ENCODE assay signal across 10 cellular contexts in genomic region chr15:74954515-74954914, GRCh38. TPM values are rescaled to one million over a fixed set of nuclear protein-coding genes. Genes with fewer than 3 reads are reported as not detected.
A peak's percentile ranks its signal among the peaks of the same experiment; 100 is the strongest.
DNase-seq lines count a peak whose midpoint lies in the region; ATAC-seq and TF ChIP-seq lines count a peak whose summit lies in the region.
"Had no signal": no experiment of that assay in that cellular context is flagged by ENCODE, and none has a peak within 500 bp of the region (broad histone marks: within the 10 kb centered on the region; RNA-seq: fewer than 3 reads in every experiment).

No MANE protein-coding gene starts in this region.

- DNase-seq in activated CD4-positive, alpha-beta T cell treated with anti-CD3 and anti-CD28 coated beads for 48 hours, result peak; percentile 26
- no peak for DNase-seq in activated CD4-positive, alpha-beta T cell treated with anti-CD3 and anti-CD28 coated beads, Interleukin-2, amount 50 U/mL, for 4 hours
- no peak for DNase-seq in heart right ventricle
- peak; percentile 61 for DNase-seq in spleen
- no peak for DNase-seq in CD4-positive, alpha-beta T cell
- DNase-seq: NCI-H1694, T1000 had no signal

- peak overlapping the region; percentile 81 for H3K4me2 ChIP-seq in SU-DHL-6 (ENCODE audit: low read depth, low read length, poor library complexity, severe bottlenecking)

- H3K27me3 ChIP-seq in SU-DHL-6 (ENCODE audit: low read length) (no peaks in the 10 kb centered on the region), heart right ventricle (peaks cover 0 to 39% (median 16%) of the 10 kb centered on the region in 7 donors), spleen (replicated peaks in 1 of 7) (peaks cover 7 to 52% (median 26%) of the 10 kb centered on the region in 7 donors)
- H3K27me3 ChIP-seq in CD4-positive, alpha-beta T cell (ENCODE audit: control insufficient read depth, insufficient read depth, low read length), result peaks cover 28% of the 10 kb centered on the region

- peak overlapping the region; percentile 77 for H3K9ac ChIP-seq in SU-DHL-6 (ENCODE audit: low read length)

- peaks cover 23% of the 10 kb centered on the region for H3K27me3 Mint-ChIP-seq in CD4-positive, alpha-beta T cell

- CTCF ChIA-PET in CD4-positive, alpha-beta T cell (lab: Charles Lee), result no interaction called here

- H3K79me2 ChIP-seq in SU-DHL-6 (ENCODE audit: insufficient read depth, low read length), result peaks cover 24% of the 10 kb centered on the region

- no peak overlapping the region for H2AFZ ChIP-seq in SU-DHL-6 (ENCODE audit: low read depth, low read length, severe bottlenecking)

- intact Hi-C loops in heart right ventricle (cut with DNase I) (loop anchor here in 9 of 10 donors (5.0 to 10.0 kb wide), 5 partner anchors 182 to 580 kb away; no protein-coding TSS in a partner anchor), spleen (cut with DNase I; ENCODE audit: low total_unique reads) (loop anchor here (5.0 kb wide), 2 partner anchors 182 to 317 kb away; no protein-coding TSS in a partner anchor)
- intact Hi-C loops in CD4-positive, alpha-beta T cell (cut with DNase I, micrococcal nuclease), result loop anchor here (2.0 to 10.0 kb wide), 5 partner anchors 14 to 580 kb away; no protein-coding TSS in a partner anchor

- POLR2A ChIA-PET in CD4-positive, alpha-beta T cell (lab: Charles Lee), result no interaction called here

- H3K9me3 ChIP-seq in SU-DHL-6 (ENCODE audit: insufficient read depth, low read length), result no peaks in the 10 kb centered on the region
- H3K9me3 ChIP-seq in heart right ventricle, result no peaks in the 10 kb centered on the region
- H3K9me3 ChIP-seq in spleen, result no peaks in the 10 kb centered on the region
- H3K9me3 ChIP-seq in CD4-positive, alpha-beta T cell (ENCODE audit: control insufficient read depth, low read length), result no peaks in the 10 kb centered on the region

- no peaks in the 10 kb centered on the region for H3K36me3 Mint-ChIP-seq in CD4-positive, alpha-beta T cell (ENCODE audit: low read depth)

- H3K27ac ChIP-seq in SU-DHL-6 (ENCODE audit: low read depth, low read length) (no peak overlapping the region; the same call in 1 of the 2 replicates), heart right ventricle (peak overlapping the region in 5 of 10 donors; percentile 16 to 85 (median 33)), spleen (peak overlapping the region in 5 of 8 donors; percentile 31 to 85 (median 84))
- H3K27ac ChIP-seq in CD4-positive, alpha-beta T cell (ENCODE audit: low read depth, low read length), result no peak overlapping the region

- TF ChIP-seq CTCF in SU-DHL-6 (IDR thresholded peaks at IDR 0.05; ENCODE audit: insufficient read depth, low read length, poor library complexity, severe bottlenecking) (no peak), heart right ventricle (IDR thresholded peaks at IDR 0.05) (no peak), spleen (IDR thresholded peaks at IDR 0.05 in 8 of 11, conservative IDR thresholded peaks at IDR 0.05 in 3 of 11) (no peak)
- no peak for TF ChIP-seq CTCF in CD4-positive, alpha-beta T cell (IDR thresholded peaks at IDR 0.05)

- no peaks in the 10 kb centered on the region for H4K20me1 ChIP-seq in SU-DHL-6 (ENCODE audit: low read depth, low read length)

- H3F3A ChIP-seq in SU-DHL-6 (ENCODE audit: insufficient read depth), result 0 out of 2 replicates have a peak, but pooled peaks cover 4% of the 10 kb centered on the region

- no peaks in the 10 kb centered on the region for H3K9me2 ChIP-seq in SU-DHL-6 (replicated peaks; ENCODE audit: insufficient read depth, low read length)

- no peak overlapping the region for H3K27ac Mint-ChIP-seq in CD4-positive, alpha-beta T cell

- ATAC-seq in heart right ventricle (peak in 1 of 8 donors; percentile 7), GM21737 (IDR thresholded peaks at IDR 0.05; ENCODE audit: unreplicated experiment) (no peak), GM21447 (IDR thresholded peaks at IDR 0.05; ENCODE audit: unreplicated experiment) (no peak)
- no peak for ATAC-seq in CD4-positive, alpha-beta T cell (ENCODE audit: poor library complexity)

- no peak for TF ChIP-seq POLR2A in spleen (IDR thresholded peaks at IDR 0.05)

- H3K4me3 Mint-ChIP-seq in CD4-positive, alpha-beta T cell, result no peak overlapping the region

- peaks cover 24% of the 10 kb centered on the region for H3K4me1 Mint-ChIP-seq in CD4-positive, alpha-beta T cell (ENCODE audit: low read depth)

- no peaks in the 10 kb centered on the region for H3K36me3 ChIP-seq in SU-DHL-6 (ENCODE audit: low read length)
- H3K36me3 ChIP-seq in heart right ventricle, result no peaks in the 10 kb centered on the region
- no peaks in the 10 kb centered on the region for H3K36me3 ChIP-seq in spleen

- peak overlapping the region; percentile 63 for H3K4me3 ChIP-seq in SU-DHL-6 (ENCODE audit: insufficient read depth, low read length, poor library complexity, severe bottlenecking)
- H3K4me3 ChIP-seq in heart right ventricle, result peak overlapping the region in 7 of 10 donors; percentile 53 to 83 (median 64)
- H3K4me3 ChIP-seq in spleen, result peak overlapping the region in 4 of 8 donors; percentile 60 to 89 (median 80)

- peaks cover 0 to 59% (median 36%) of the 10 kb centered on the region in 9 donors for H3K4me1 ChIP-seq in heart right ventricle
- H3K4me1 ChIP-seq in spleen, result peaks cover 32 to 69% (median 56%) of the 10 kb centered on the region in 6 donors

- H3K9me3 Mint-ChIP-seq in CD4-positive, alpha-beta T cell, result no peaks in the 10 kb centered on the region

RNA-seq across cellular contexts. Expression of gene RPP25, which starts 2.1 kb away (rescaled TPM):
- 1 to 10 TPM in 7 of 10 donors, under 1 TPM in 3; 0.83 to 3.0 (median 1.3) TPM for total RNA-seq in heart right ventricle
- 1 to 10 TPM; 1.8 to 4.6 TPM for polyA plus RNA-seq in heart right ventricle
- 10 to 100 TPM in 6 of 7 donors, 1 to 10 TPM in 1; 7.9 to 18.9 (median 15.4) TPM for total RNA-seq in spleen
- 10 to 100 TPM in 2 of 3 donors, 1 to 10 TPM in 1; 4.6 to 11.4 (median 10.9) TPM for polyA plus RNA-seq in spleen
- under 1 TPM; 0.14 to 0.45 TPM for total RNA-seq in CD4-positive, alpha-beta T cell

RNA-seq across cellular contexts. Expression of gene COX5A, which starts 16.6 kb away (rescaled TPM):
- 1,000 to 10,000 TPM in 9 of 10 donors, 100 to 1,000 TPM in 1; 894 to 1,717 (median 1,286) TPM for total RNA-seq in heart right ventricle
- 1,000 to 10,000 TPM; 1,114 to 1,728 TPM for polyA plus RNA-seq in heart right ventricle
- 100 to 1,000 TPM in 4 of 7 donors, 10 to 100 TPM in 3; 83.2 to 122 (median 108) TPM for total RNA-seq in spleen
- 100 to 1,000 TPM; 142 to 247 (median 221) TPM for polyA plus RNA-seq in spleen
- 10 to 100 TPM; 40.7 to 44.2 TPM for total RNA-seq in CD4-positive, alpha-beta T cell

RNA-seq across cellular contexts. Expression of gene SCAMP5, which starts 40.8 kb away (rescaled TPM):
- total RNA-seq in heart right ventricle (1 to 10 TPM in 9 of 10 donors, under 1 TPM in 1; 0.55 to 7.5 (median 3.8) TPM), spleen (10 to 100 TPM in 3 of 7 donors, 1 to 10 TPM in 4; 6.6 to 20.0 (median 8.7) TPM)
- polyA plus RNA-seq in heart right ventricle (1 to 10 TPM in 1 of 2 donors, under 1 TPM in 1; 0.73 to 5.3 TPM), spleen (1 to 10 TPM; 1.8 to 7.1 (median 3.8) TPM)
- 1 to 10 TPM; 5.7 to 6.4 TPM for total RNA-seq in CD4-positive, alpha-beta T cell

RNA-seq across cellular contexts. Expression of gene FAM219B, which starts 47.9 kb away (rescaled TPM):
- 100 to 1,000 TPM in 4 of 10 donors, 10 to 100 TPM in 6; 73.1 to 159 (median 98.7) TPM for total RNA-seq in heart right ventricle
- 10 to 100 TPM; 27.1 to 51.1 TPM for polyA plus RNA-seq in heart right ventricle
- 100 to 1,000 TPM in 1 of 7 donors, 10 to 100 TPM in 6; 54.6 to 103 (median 69.8) TPM for total RNA-seq in spleen
- 10 to 100 TPM; 18.6 to 31.3 (median 20.1) TPM for polyA plus RNA-seq in spleen
- total RNA-seq in CD4-positive, alpha-beta T cell, result 10 to 100 TPM; 21.5 to 26.8 TPM

Comparison
In these comparisons a context has a peak if more than half of its experiments do, and no peak if none do; other contexts are left out.
1. DNase-seq: peak in activated CD4-positive, alpha-beta T cell treated with anti-CD3 and anti-CD28 coated beads for 48 hours (single experiment) and spleen (single experiment); none in activated CD4-positive, alpha-beta T cell treated with anti-CD3 and anti-CD28 coated beads, Interleukin-2, amount 50 U/mL, for 4 hours (0 of 2), heart right ventricle (0 of 2) and CD4-positive, alpha-beta T cell (0 of 10).
2. H3K27ac ChIP-seq: peak in spleen (5 of 8); none in SU-DHL-6 (single experiment) and CD4-positive, alpha-beta T cell (single experiment).
3. RNA of gene COX5A, which starts 16.6 kb away (total RNA-seq): 894 to 1,717 TPM in heart right ventricle; 83.2 to 122 TPM in spleen and 40.7 to 44.2 TPM in CD4-positive, alpha-beta T cell; every median in the first group is over 4 times any median in the second.